8 cellular contexts compared by ENCODE assay signal in genomic region chr4:48047421-48047844, GRCh38. TPM values are rescaled to one million over a fixed set of nuclear protein-coding genes. Genes with fewer than 3 reads are reported as not detected.
DNase-seq lines count a peak whose midpoint lies in the region; ATAC-seq and TF ChIP-seq lines count a peak whose summit lies in the region.

No MANE protein-coding gene starts in this region.

- H3K27me3 ChIP-seq in DND-41 (ENCODE audit: insufficient read depth, low read length, poor library complexity) (peaks cover 12% of the 10 kb centered on the region), prostate gland (replicated peaks; ENCODE audit: insufficient read depth) (no peaks in the 10 kb centered on the region)

- H3K4me2 ChIP-seq in DND-41 (ENCODE audit: insufficient read depth, low read length): peak overlapping the region; percentile 28; the same call in 1 of the 2 replicates

- TF ChIP-seq POLR2A in prostate gland (IDR thresholded peaks at IDR 0.05): no peak

- H3K4me1 ChIP-seq in DND-41 (ENCODE audit: insufficient read depth, low read length): peaks cover 11% of the 10 kb centered on the region
- H3K4me1 ChIP-seq in prostate gland (replicated peaks): no peaks in the 10 kb centered on the region

- peak; percentile 93 for ATAC-seq in DND-41 (ENCODE audit: insufficient read depth, low read depth)
- peak; percentile 96 for ATAC-seq in GM21723 (IDR thresholded peaks at IDR 0.05; ENCODE audit: unreplicated experiment)

- H3K9me3 ChIP-seq in DND-41 (ENCODE audit: insufficient read depth, low read length, severe bottlenecking) (no peaks in the 10 kb centered on the region), prostate gland (no peaks in the 10 kb centered on the region)

- DNase-seq in DND-41: peak; percentile 38
- DNase-seq in MV-4-11 (lab: John Stamatoyannopoulos, UW): peak; percentile 80
- DNase-seq in activated T-cell treated with anti-CD3 and anti-CD28 coated beads for 1 hour (ENCODE audit: low read depth): peak; percentile 37
- DNase-seq in medulla oblongata (ENCODE audit: extremely low spot score): peak; percentile 41
- DNase-seq in prostate gland (ENCODE audit: low spot score): no peak
- DNase-seq in mucosa of gallbladder (ENCODE audit: low spot score): no peak
- no peak for DNase-seq in NCI-H2227 treated with DMSO at 0.1 percent for 48 hours (lab: John Stamatoyannopoulos, UW)

- no peaks in the 10 kb centered on the region for H4K20me1 ChIP-seq in DND-41 (ENCODE audit: insufficient read depth, low read length)

- no peak overlapping the region for H2AFZ ChIP-seq in DND-41 (ENCODE audit: low read depth, low read length)

- no peaks in the 10 kb centered on the region for H3K79me2 ChIP-seq in DND-41 (ENCODE audit: insufficient read depth, low read length)

- H3K36me3 ChIP-seq in DND-41 (ENCODE audit: insufficient read depth, low read length): no peaks in the 10 kb centered on the region
- H3K36me3 ChIP-seq in prostate gland: no peaks in the 10 kb centered on the region

- H3K9ac ChIP-seq in DND-41 (ENCODE audit: low read depth, low read length): no peak overlapping the region

- 47% methylated on average over 3 of the region's 3 CpGs for WGBS in prostate gland

- TF ChIP-seq CTCF in DND-41 (IDR thresholded peaks at IDR 0.05; ENCODE audit: borderline replicate concordance, extremely low read depth, low read length, poor library complexity, severe bottlenecking) (no peak), prostate gland (IDR thresholded peaks at IDR 0.05) (no peak)

- intact Hi-C loops in prostate gland (cut with DNase I): no loop called here

- H3K27ac ChIP-seq in DND-41 (ENCODE audit: low read length) (no peak overlapping the region), prostate gland (no peak overlapping the region)

- H3K4me3 ChIP-seq in DND-41 (ENCODE audit: low read depth in 1 of 2, low read length in 2 of 2): no peak overlapping the region
- no peak overlapping the region for H3K4me3 ChIP-seq in prostate gland

RNA-seq across cellular contexts. Expression of gene NIPAL1, which starts 30.9 kb away (rescaled TPM):
- total RNA-seq in prostate gland (1 to 10 TPM; 5.4 to 5.6 TPM), mucosa of gallbladder (9.2 TPM)

RNA-seq across cellular contexts. Expression of gene CNGA1, which starts 31.0 kb away (rescaled TPM):
- total RNA-seq in prostate gland: 1 to 10 TPM; 1.6 to 5.7 TPM
- 3.3 TPM for total RNA-seq in mucosa of gallbladder

Comparison
In these comparisons a context has a peak if more than half of its experiments do, and no peak if none do; other contexts are left out.
1. DNase-seq: peak in DND-41 (single experiment), MV-4-11 (single experiment), activated T-cell treated with anti-CD3 and anti-CD28 coated beads for 1 hour (single experiment) and medulla oblongata (single experiment); none in prostate gland (single experiment), mucosa of gallbladder (single experiment) and NCI-H2227 treated with DMSO at 0.1 percent for 48 hours (single experiment).